8 cellular contexts compared by ENCODE assay signal in genomic region chr18:46096651-46097300, GRCh38. TPM values are rescaled to one million over a fixed set of nuclear protein-coding genes. Genes with fewer than 3 reads are reported as not detected.
DNase-seq lines count a peak whose midpoint lies in the region; ATAC-seq and TF ChIP-seq lines count a peak whose summit lies in the region.

No MANE protein-coding gene starts in this region.

- TF ChIP-seq CTCF in GM10248 (IDR thresholded peaks at IDR 0.05; ENCODE audit: control extremely low read depth, extremely low read depth, low read depth, missing control alignments) (no peak), endodermal cell (conservative IDR thresholded peaks at IDR 0.05) (no peak)

- no peak for ATAC-seq in natural killer cell treated with Interleukin-12 subunit alpha and Interleukin-12 subunit beta and Interleukin-15 and Interleukin-18, amount 100 ng/mL, for 72 hours
- no peak for ATAC-seq in GM19023 (IDR thresholded peaks at IDR 0.05; ENCODE audit: unreplicated experiment)
- no peak for ATAC-seq in GM21737 (IDR thresholded peaks at IDR 0.05; ENCODE audit: unreplicated experiment)
- no peak for ATAC-seq in GM19324 (IDR thresholded peaks at IDR 0.05; ENCODE audit: low FRiP score, unreplicated experiment)

- peaks cover 40% of the 10 kb centered on the region for H3K36me3 Mint-ChIP-seq in endodermal cell (ENCODE audit: low read depth)
- peaks cover 7% of the 10 kb centered on the region for H3K36me3 Mint-ChIP-seq in natural killer cell treated with Interleukin-12 subunit alpha and Interleukin-12 subunit beta and Interleukin-15 and Interleukin-18, amount 100 ng/mL, for 72 hours

- no peaks in the 10 kb centered on the region for H3K4me1 ChIP-seq in NT2/D1 (ENCODE audit: insufficient read depth, insufficient read length)
- no peaks in the 10 kb centered on the region for H3K4me1 ChIP-seq in endodermal cell (ENCODE audit: control insufficient read depth, insufficient read depth, low read length)

- H3K27ac ChIP-seq in endodermal cell (ENCODE audit: low read depth, low read length): no peak overlapping the region

- DNase-seq in GM10248 (ENCODE audit: extremely low spot score): peak; percentile 28
- DNase-seq in NT2/D1 (ENCODE audit: low read depth, low spot score): no peak
- DNase-seq in endodermal cell: peak; percentile 47
- DNase-seq in natural killer cell treated with Interleukin-12 subunit alpha and Interleukin-12 subunit beta and Interleukin-15 and Interleukin-18, amount 100 ng/mL, for 72 hours (ENCODE audit: low spot score): no peak
- DNase-seq in effector CD4-positive, alpha-beta T cell: no peak

- H3K4me3 ChIP-seq in NT2/D1 (ENCODE audit: insufficient read length, low read depth) (peak overlapping the region; percentile 76), endodermal cell (ENCODE audit: low read length) (peak overlapping the region; percentile 97)

- H3K9me3 Mint-ChIP-seq in endodermal cell: no peaks in the 10 kb centered on the region
- no peaks in the 10 kb centered on the region for H3K9me3 Mint-ChIP-seq in natural killer cell treated with Interleukin-12 subunit alpha and Interleukin-12 subunit beta and Interleukin-15 and Interleukin-18, amount 100 ng/mL, for 72 hours

- POLR2A ChIA-PET in GM10248 (lab: Yijun Ruan, JAX): interaction anchor here (0.6 to 0.7 kb wide), 2 partner anchors 155 to 430 kb away, joined by 3 to 8 read pairs; no protein-coding TSS in a partner anchor

- H3K27me3 ChIP-seq in NT2/D1 (ENCODE audit: insufficient read depth, insufficient read length) (no peaks in the 10 kb centered on the region), endodermal cell (ENCODE audit: control insufficient read depth, insufficient read depth, low read length, poor library complexity, severe bottlenecking) (no peaks in the 10 kb centered on the region)

- H3K36me3 ChIP-seq in NT2/D1 (ENCODE audit: insufficient read depth, insufficient read length, low read length): peaks cover 42% of the 10 kb centered on the region
- H3K36me3 ChIP-seq in endodermal cell (ENCODE audit: control insufficient read depth, insufficient read depth, low read length): peaks cover 40% of the 10 kb centered on the region

- CTCF ChIA-PET in GM10248 (lab: Yijun Ruan, JAX): interaction anchor here (1.0 to 1.3 kb wide), 2 partner anchors 23 kb away, joined by 3 to 5 read pairs; no protein-coding TSS in a partner anchor

- no peaks in the 10 kb centered on the region for H3K9me3 ChIP-seq in NT2/D1 (ENCODE audit: insufficient read depth, low read length)
- peaks cover under 1% of the 10 kb centered on the region for H3K9me3 ChIP-seq in endodermal cell (ENCODE audit: control insufficient read depth, low read length)

- peak overlapping the region; percentile 98 for H3K27ac Mint-ChIP-seq in endodermal cell
- H3K27ac Mint-ChIP-seq in natural killer cell treated with Interleukin-12 subunit alpha and Interleukin-12 subunit beta and Interleukin-15 and Interleukin-18, amount 100 ng/mL, for 72 hours: peak overlapping the region; percentile 95 to 98

- H3K4me3 Mint-ChIP-seq in endodermal cell: peak overlapping the region; percentile 98
- peak overlapping the region; percentile 100 for H3K4me3 Mint-ChIP-seq in natural killer cell treated with Interleukin-12 subunit alpha and Interleukin-12 subunit beta and Interleukin-15 and Interleukin-18, amount 100 ng/mL, for 72 hours

- H3K9ac ChIP-seq in NT2/D1 (ENCODE audit: insufficient read length, low read depth): peak overlapping the region; percentile 89
- H3K9ac ChIP-seq in endodermal cell (ENCODE audit: extremely low read depth, low read length, poor library complexity, severe bottlenecking): peak overlapping the region; percentile 95

- no peaks in the 10 kb centered on the region for H3K27me3 Mint-ChIP-seq in endodermal cell (ENCODE audit: insufficient read depth)
- H3K27me3 Mint-ChIP-seq in natural killer cell treated with Interleukin-12 subunit alpha and Interleukin-12 subunit beta and Interleukin-15 and Interleukin-18, amount 100 ng/mL, for 72 hours: no peaks in the 10 kb centered on the region

- peaks cover 15% of the 10 kb centered on the region for H3K4me1 Mint-ChIP-seq in endodermal cell
- peaks cover 14 to 26% of the 10 kb centered on the region in 2 donors for H3K4me1 Mint-ChIP-seq in natural killer cell treated with Interleukin-12 subunit alpha and Interleukin-12 subunit beta and Interleukin-15 and Interleukin-18, amount 100 ng/mL, for 72 hours (ENCODE audit: low read depth in 2 of 2)

- WGBS in endodermal cell (ENCODE audit: insufficient coverage in 1 of 2, insufficient read length in 1 of 2), 2 experiments: 48 to 62% methylated on average over 11 to 19 of the region's 22 CpGs

RNA-seq across cellular contexts. Expression of gene ATP5F1A, which starts 1.3 kb away (rescaled TPM):
- 100 to 1,000 TPM; 608 to 706 TPM for total RNA-seq in endodermal cell
- 609 TPM for polyA plus RNA-seq in endodermal cell (2013, experiment 1 of 2)
- 550 TPM for polyA plus RNA-seq in endodermal cell (2013, experiment 2 of 2)
- total RNA-seq in natural killer cell treated with Interleukin-12 subunit alpha and Interleukin-12 subunit beta and Interleukin-15 and Interleukin-18, amount 100 ng/mL, for 72 hours: 100 to 1,000 TPM; 312 to 462 TPM

RNA-seq across cellular contexts. Expression of gene HAUS1, which starts 7.4 kb away (rescaled TPM):
- 100 to 1,000 TPM in 1 of 2 donors, 10 to 100 TPM in 1; 80.1 to 130 TPM for total RNA-seq in endodermal cell
- 110 TPM for polyA plus RNA-seq in endodermal cell (2013, experiment 1 of 2)
- 113 TPM for polyA plus RNA-seq in endodermal cell (2013, experiment 2 of 2)
- total RNA-seq in natural killer cell treated with Interleukin-12 subunit alpha and Interleukin-12 subunit beta and Interleukin-15 and Interleukin-18, amount 100 ng/mL, for 72 hours: 10 to 100 TPM; 32.7 to 42.3 TPM

RNA-seq across cellular contexts. Expression of gene PSTPIP2, which starts 24.7 kb away (rescaled TPM):
- 10 to 100 TPM; 10.6 to 10.8 TPM for total RNA-seq in endodermal cell
- polyA plus RNA-seq in endodermal cell (2013, experiment 1 of 2): 6.3 TPM
- polyA plus RNA-seq in endodermal cell (2013, experiment 2 of 2): 6.2 TPM
- 10 to 100 TPM; 29.5 to 65.6 TPM for total RNA-seq in natural killer cell treated with Interleukin-12 subunit alpha and Interleukin-12 subunit beta and Interleukin-15 and Interleukin-18, amount 100 ng/mL, for 72 hours

Comparison
In these comparisons a context has a peak if more than half of its experiments do, and no peak if none do; other contexts are left out.
1. DNase-seq: peak in GM10248 (single experiment) and endodermal cell (single experiment); none in NT2/D1 (single experiment), natural killer cell treated with Interleukin-12 subunit alpha and Interleukin-12 subunit beta and Interleukin-15 and Interleukin-18, amount 100 ng/mL, for 72 hours (single experiment) and effector CD4-positive, alpha-beta T cell (single experiment).